Comparison of ENCODE assay signal across 8 cellular contexts in genomic region chr15:34101366-34102174, GRCh38. TPM values are rescaled to one million over a fixed set of nuclear protein-coding genes. Genes with fewer than 3 reads are reported as not detected.
DNase-seq lines count a peak whose midpoint lies in the region; ATAC-seq and TF ChIP-seq lines count a peak whose summit lies in the region.

Gene EMC7, minus strand, starts transcription at chr15:34101862. Its CDS starts 23 bp downstream, at chr15:34101839.
Gene PGBD4, plus strand, starts transcription at chr15:34102083. Its CDS starts 449 bp downstream, at chr15:34102532.

- H3K9me3 ChIP-seq in gastroesophageal sphincter (no peaks in the 10 kb centered on the region), neuronal stem cell (replicated peaks in 1 of 2; ENCODE audit: control insufficient read depth in 2 of 2, insufficient read depth in 1 of 2, low read depth in 1 of 2, low read length in 2 of 2) (no peaks in the 10 kb centered on the region), subcutaneous abdominal adipose tissue (ENCODE audit: control insufficient read depth in 5 of 5, low read length in 5 of 5) (no peaks in the 10 kb centered on the region)

- 0% methylated on average over 3 of the region's 48 CpGs; no CpG with 5 or more reads in 1 of the 2 donors for WGBS in gastroesophageal sphincter (ENCODE audit: low coverage in 1 of 2), 2 donors
- WGBS in neuronal stem cell (ENCODE audit: extremely low coverage in 2 of 2, insufficient read length in 2 of 2, insufficient replicate concordance in 1 of 2), 2 donors = no CpG with 5 or more reads among the region's 48 CpGs

- peak within 1 kb of the TSS; percentile 57 for H2BK5ac ChIP-seq in neuronal stem cell (ENCODE audit: low read length)

- DNase-seq in GM06990 (ENCODE audit: extremely low read depth, insufficient read length) (peak; percentile 98), NB4 (ENCODE audit: low read depth) (peak; percentile 99), SK-N-DZ (ENCODE audit: low spot score) (peak; percentile 99), neuronal stem cell (ENCODE audit: low spot score) (peak; percentile 96)
- DNase-seq in activated naive CD4-positive, alpha-beta T cell treated with anti-CD3 and anti-CD28 coated beads, Interleukin-2, amount 50 U/mL, for 16 hours = peak; percentile 99

- TF ChIP-seq CTCF in GM06990 (IDR thresholded peaks at IDR 0.05; ENCODE audit: insufficient read depth, low read length, poor library complexity, severe bottlenecking) = no peak
- no peak for TF ChIP-seq CTCF in NB4 (IDR thresholded peaks at IDR 0.05; ENCODE audit: low read depth, low read length)
- peak in 1 of 4 experiments; percentile 11 for TF ChIP-seq CTCF in gastroesophageal sphincter (IDR thresholded peaks at IDR 0.05)

- H3K79me1 ChIP-seq in neuronal stem cell (ENCODE audit: low read depth, low read length) = peaks cover 4% of the 10 kb centered on the region

- H2BK15ac ChIP-seq in neuronal stem cell (ENCODE audit: low read length) = no peak within 1 kb of the TSS

- H3K18ac ChIP-seq in neuronal stem cell (ENCODE audit: low read length) = peak within 1 kb of the TSS; percentile 94

- H3K36me3 ChIP-seq in GM06990 (ENCODE audit: control insufficient read depth, insufficient read depth, low read length) = no peaks in the 10 kb centered on the region; the same call in 1 of the 2 replicates
- no peaks in the 10 kb centered on the region for H3K36me3 ChIP-seq in gastroesophageal sphincter
- peaks cover 0 to 10% of the 10 kb centered on the region in 2 donors for H3K36me3 ChIP-seq in neuronal stem cell (replicated peaks in 1 of 2; ENCODE audit: control insufficient read depth in 2 of 2, insufficient read depth in 2 of 2, low read length in 2 of 2)
- no peaks in the 10 kb centered on the region for H3K36me3 ChIP-seq in subcutaneous abdominal adipose tissue (ENCODE audit: control insufficient read depth in 5 of 5, insufficient read depth in 5 of 5, low read length in 5 of 5)

- peak within 1 kb of the TSS; percentile 18 for H2AK5ac ChIP-seq in neuronal stem cell (ENCODE audit: low read depth, low read length)

- H3K27me3 ChIP-seq in GM06990 (replicated peaks; ENCODE audit: control insufficient read depth, insufficient read depth, low read length) = no peaks in the 10 kb centered on the region
- H3K27me3 ChIP-seq in gastroesophageal sphincter = no peaks in the 10 kb centered on the region
- H3K27me3 ChIP-seq in neuronal stem cell (ENCODE audit: control insufficient read depth in 3 of 3, insufficient read depth in 3 of 3, low read depth in 1 of 3, low read length in 3 of 3) = no peaks in the 10 kb centered on the region
- no peaks in the 10 kb centered on the region for H3K27me3 ChIP-seq in subcutaneous abdominal adipose tissue (ENCODE audit: control insufficient read depth in 5 of 5, insufficient read depth in 4 of 5, low read length in 5 of 5)

- no peak within 1 kb of the TSS for H2BK120ac ChIP-seq in neuronal stem cell (ENCODE audit: low read depth, low read length)

- peak; percentile 99 for ATAC-seq in HG02571 (IDR thresholded peaks at IDR 0.05; ENCODE audit: unreplicated experiment)
- ATAC-seq in gastroesophageal sphincter = peak; percentile 100

- H3K4me1 ChIP-seq in gastroesophageal sphincter = peaks cover 0 to 50% (median 9%) of the 10 kb centered on the region in 3 donors
- H3K4me1 ChIP-seq in neuronal stem cell (ENCODE audit: control insufficient read depth in 2 of 2, insufficient read depth in 1 of 2, low read depth in 1 of 2, low read length in 2 of 2) = peaks cover 2 to 5% of the 10 kb centered on the region in 2 donors
- peaks cover 6 to 28% (median 22%) of the 10 kb centered on the region in 5 donors for H3K4me1 ChIP-seq in subcutaneous abdominal adipose tissue (ENCODE audit: control insufficient read depth in 5 of 5, insufficient read depth in 5 of 5, low read length in 5 of 5)

- H3K23ac ChIP-seq in neuronal stem cell (ENCODE audit: low read depth, low read length, poor library complexity) = peak within 1 kb of the TSS; percentile 49

- H3K4me3 ChIP-seq in GM06990 (replicated peaks; ENCODE audit: low read depth, low read length) = peak within 1 kb of the TSS; percentile 91
- H3K4me3 ChIP-seq in NB4 (ENCODE audit: low read depth, low read length) = peak within 1 kb of the TSS; percentile 98
- H3K4me3 ChIP-seq in gastroesophageal sphincter = peak within 1 kb of the TSS; percentile 88 to 90
- H3K4me3 ChIP-seq in neuronal stem cell (ENCODE audit: low read length in 2 of 2) = peak within 1 kb of the TSS; percentile 92 to 95
- peak within 1 kb of the TSS; percentile 94 to 100 (median 99) for H3K4me3 ChIP-seq in subcutaneous abdominal adipose tissue (ENCODE audit: low read depth in 1 of 5, low read length in 5 of 5)

- H3K27ac ChIP-seq in gastroesophageal sphincter = peak within 1 kb of the TSS; percentile 81 to 91 (median 88)
- peak within 1 kb of the TSS; percentile 24 for H3K27ac ChIP-seq in neuronal stem cell (replicated peaks; ENCODE audit: low read length)
- H3K27ac ChIP-seq in subcutaneous abdominal adipose tissue (ENCODE audit: low read depth, low read length) = peak within 1 kb of the TSS; percentile 89

- H3K4ac ChIP-seq in neuronal stem cell (ENCODE audit: low read length) = no peak within 1 kb of the TSS

- H3K14ac ChIP-seq in neuronal stem cell (ENCODE audit: low read length) = peak within 1 kb of the TSS; percentile 57

- H2AFZ ChIP-seq in neuronal stem cell (ENCODE audit: low read length) = peak within 1 kb of the TSS; percentile 92

- TF ChIP-seq EP300 in gastroesophageal sphincter (IDR thresholded peaks at IDR 0.05) = no peak

- no peak within 1 kb of the TSS for H4K91ac ChIP-seq in neuronal stem cell (ENCODE audit: low read depth, low read length, poor library complexity)

- H2BK12ac ChIP-seq in neuronal stem cell (ENCODE audit: low read length) = no peak within 1 kb of the TSS

- H3K4me2 ChIP-seq in neuronal stem cell (ENCODE audit: insufficient read depth, low read length, poor library complexity, severe bottlenecking) = peak within 1 kb of the TSS; percentile 84

- H3K9ac ChIP-seq in neuronal stem cell (ENCODE audit: low read depth, low read length, poor library complexity) (peak within 1 kb of the TSS; percentile 94), subcutaneous abdominal adipose tissue (ENCODE audit: low read length in 5 of 5) (peak within 1 kb of the TSS; percentile 78 to 99 (median 99))

- no peak within 1 kb of the TSS for H4K8ac ChIP-seq in neuronal stem cell (ENCODE audit: low read depth, low read length)

- TF ChIP-seq POLR2A in NB4 (IDR thresholded peaks at IDR 0.05; ENCODE audit: extremely low read depth, insufficient read length) = peak; percentile 94
- peak; percentile 69 to 73 for TF ChIP-seq POLR2A in gastroesophageal sphincter (IDR thresholded peaks at IDR 0.05)

RNA-seq across cellular contexts. Expression of gene EMC7, which starts in this region (rescaled TPM):
- 22.0 and 24.4 TPM in 2 replicates for polyA plus RNA-seq in SK-N-DZ (2014; cell fraction: cytosol; rRNA removed)
- 13.5 and 13.8 TPM in 2 replicates for polyA plus RNA-seq in SK-N-DZ (2014; cell fraction: nucleus; rRNA removed)
- total RNA-seq in gastroesophageal sphincter = 10 to 100 TPM; 34.6 to 49.2 (median 43.2) TPM
- 30.8 TPM for polyA plus RNA-seq in neuronal stem cell (2013, experiment 1 of 2)
- polyA plus RNA-seq in neuronal stem cell (2013, experiment 2 of 2) = 30.1 TPM

RNA-seq across cellular contexts. Expression of gene PGBD4, which starts in this region (rescaled TPM):
- polyA plus RNA-seq in SK-N-DZ (2014; cell fraction: cytosol; rRNA removed) = 3.2 and 3.6 TPM in 2 replicates
- 3.2 and 3.5 TPM in 2 replicates for polyA plus RNA-seq in SK-N-DZ (2014; cell fraction: nucleus; rRNA removed)
- total RNA-seq in gastroesophageal sphincter = 1 to 10 TPM in 3 of 4 donors, under 1 TPM in 1; 0.82 to 1.6 (median 1.4) TPM
- 0.54 TPM for polyA plus RNA-seq in neuronal stem cell (2013, experiment 1 of 2)
- 0.48 TPM for polyA plus RNA-seq in neuronal stem cell (2013, experiment 2 of 2)

Comparison
In these comparisons a context has a peak if more than half of its experiments do, and no peak if none do; other contexts are left out.
1. Peak in every context shown above with its lines: DNase-seq, ATAC-seq, H3K4me3 ChIP-seq and H3K27ac ChIP-seq.
2. H3K27ac ChIP-seq: peak in every context shown above with its lines; median percentile 89 in subcutaneous abdominal adipose tissue; 88 in gastroesophageal sphincter; 24 in neuronal stem cell.